Comparison of ENCODE assay signal across 8 cellular contexts in genomic region chr20:25862967-25863530, GRCh38.
DNase-seq lines count a peak whose midpoint lies in the region; ATAC-seq and TF ChIP-seq lines count a peak whose summit lies in the region.
"Not testable (repeated sequence)": the region's sequence is repeated elsewhere in the genome, so short reads cannot be mapped to it uniquely, and the experiment has no call there.

No MANE protein-coding gene starts in this region.

- intact Hi-C loops in left lung (cut with DNase I): not testable (repeated sequence)

- H3K4me1 ChIP-seq in left lung: peaks cover 10 to 38% of the 10 kb centered on the region in 2 donors

- DNase-seq in AG04450 (ENCODE audit: low read depth, low spot score): not testable (repeated sequence)
- peak; percentile 56 for DNase-seq in HuH-7.5 (ENCODE audit: low spot score)
- peak; percentile 65 for DNase-seq in NOMO-1 treated with dmso at 0.1 percent for 144 hours (lab: John Stamatoyannopoulos, UW; ENCODE audit: unreplicated experiment)
- DNase-seq in activated CD8-positive, alpha-beta memory T cell treated with anti-CD3 and anti-CD28 coated beads for 1 hour (ENCODE audit: extremely low read depth in 1 of 2, low read depth in 1 of 2): peak; percentile 35 to 65
- DNase-seq in dermis microvascular lymphatic vessel endothelial cell (ENCODE audit: low read depth in 2 of 2): peak; percentile 53 to 86
- DNase-seq in left lung: peak; percentile 87 to 95
- DNase-seq in stimulated activated CD4-positive, alpha-beta T cell treated with anti-CD3 and anti-CD28 coated beads, Interleukin-15, amount 100 ng/mL, for 24 hours: peak; percentile 91

- H3K36me3 ChIP-seq in left lung: not testable (repeated sequence)

- H3K9me3 ChIP-seq in AG04450 (ENCODE audit: control insufficient read depth, insufficient read depth, low read length); left lung: not testable (repeated sequence)

- peak overlapping the region; percentile 32 for H3K4me3 ChIP-seq in AG04450 (ENCODE audit: low read depth, low read length)
- peak overlapping the region; percentile 21 to 31 for H3K4me3 ChIP-seq in left lung

- POLR2A ChIA-PET in AG04450 (lab: Yijun Ruan, JAX): not testable (repeated sequence)

- TF ChIP-seq CTCF in AG04450 (IDR thresholded peaks at IDR 0.05; ENCODE audit: low read depth, low read length): 0 out of 2 replicates have a peak, but pooled peaks have one; percentile 3
- not testable (repeated sequence) for TF ChIP-seq CTCF in left lung (IDR thresholded peaks at IDR 0.05)

- not testable (repeated sequence) for H3K27ac ChIP-seq in AG04450 (ENCODE audit: low read depth, low read length); left lung

- ATAC-seq in GM18909 (IDR thresholded peaks at IDR 0.05; ENCODE audit: poor library complexity, unreplicated experiment): peak; percentile 54
- peak; percentile 57 for ATAC-seq in left lung

- H3K27me3 ChIP-seq in AG04450 (ENCODE audit: control insufficient read depth, insufficient read depth, low read length) (peaks cover 48% of the 10 kb centered on the region), left lung (peaks cover 0 to 91% of the 10 kb centered on the region in 2 donors)

- CTCF ChIA-PET in AG04450 (lab: Charles Lee): not testable (repeated sequence)
